In genomic region chr17:10649031-10649430, GRCh38 we compare ENCODE assay signal across 27 cellular contexts. TPM values are rescaled to one million over a fixed set of nuclear protein-coding genes. Genes with fewer than 3 reads are reported as not detected.
A peak's percentile ranks its signal among the peaks of the same experiment; 100 is the strongest.
DNase-seq lines count a peak whose midpoint lies in the region; ATAC-seq and TF ChIP-seq lines count a peak whose summit lies in the region.
"Had no signal": no experiment of that assay in that cellular context is flagged by ENCODE, and none has a peak within 500 bp of the region (broad histone marks: within the 10 kb centered on the region; RNA-seq: fewer than 3 reads in every experiment).

No MANE protein-coding gene starts in this region.

- H3K36me3 ChIP-seq in IMR-90 (ENCODE audit: control insufficient read depth, insufficient read depth, low read length) = no peaks in the 10 kb centered on the region
- H3K36me3 ChIP-seq: BLaER1, breast epithelium, thyroid gland, WERI-Rb-1 had no signal

- no peak overlapping the region for H2AFZ ChIP-seq in IMR-90 (replicated peaks; ENCODE audit: low read length, poor library complexity)

- dilution Hi-C loops in IMR-90 (cut with HindIII; ENCODE audit: low sequenced_read_pairs, unreplicated experiment) = no loop called here

- H3K4ac ChIP-seq in IMR-90 (ENCODE audit: low read depth, low read length) = no peak overlapping the region

- no peak overlapping the region for H3K4me2 ChIP-seq in IMR-90 (ENCODE audit: low read depth, low read length)
- H3K4me2 ChIP-seq: BLaER1, SK-N-SH had no signal

- H3K14ac ChIP-seq in IMR-90 (replicated peaks; ENCODE audit: low read depth, low read length) = no peak overlapping the region

- intact Hi-C loops in IMR-90 (cut with micrococcal nuclease) (loop anchor here (5.0 kb wide), 4 partner anchors 33 to 1338 kb away; partner anchors contain the start of genes ADPRM and SCO1), CD14-positive monocyte (cut with micrococcal nuclease) (loop anchor here (5.0 to 10.0 kb wide), 2 partner anchors 196 to 198 kb away; no protein-coding TSS in a partner anchor)

- no peaks in the 10 kb centered on the region for H3K27me3 ChIP-seq in IMR-90 (ENCODE audit: control insufficient read depth, insufficient read depth, low read length)
- H3K27me3 ChIP-seq: BLaER1, breast epithelium, gastrocnemius medialis, thyroid gland had no signal

- H2AK9ac ChIP-seq in IMR-90 (replicated peaks; ENCODE audit: low read depth, low read length, poor library complexity) = no peak overlapping the region

- H2BK120ac ChIP-seq in IMR-90 (ENCODE audit: low read depth, low read length) = peak overlapping the region; percentile 16; the same call in 1 of the 2 replicates

- no peaks in the 10 kb centered on the region; the same call in 1 of the 2 replicates for H3K4me1 ChIP-seq in IMR-90 (ENCODE audit: control insufficient read depth, insufficient read depth, low read length)
- H3K4me1 ChIP-seq: BLaER1, breast epithelium, gastrocnemius medialis, thyroid gland had no signal

- H3K27me3 Mint-ChIP-seq in CD14-positive monocyte (ENCODE audit: low read depth in 3 of 3) (peaks cover 0 to 2% (median 1%) of the 10 kb centered on the region in 3 donors), type B pancreatic cell (no peaks in the 10 kb centered on the region)
- H3K27me3 Mint-ChIP-seq: activated T-helper 17 cell treated with anti-CD3 and anti-CD28 coated beads, Interleukin-2, amount 50 U/mL, for 72 hours had no signal

- H3K56ac ChIP-seq in IMR-90 (ENCODE audit: extremely low read depth, insufficient read depth, low read length) = no peak overlapping the region

- no peak overlapping the region for H3K9ac ChIP-seq in IMR-90 (ENCODE audit: low read depth, low read length)
- H3K9ac ChIP-seq: BLaER1, SK-N-SH had no signal

- H2BK5ac ChIP-seq in IMR-90 (ENCODE audit: low read depth, low read length, poor library complexity, severe bottlenecking) = no peak overlapping the region

- no CpG with 5 or more reads among the region's 4 CpGs for WGBS in IMR-90 (ENCODE audit: extremely low coverage in 2 of 2, insufficient read length in 1 of 2), 2 experiments

- no peak overlapping the region for H4K8ac ChIP-seq in IMR-90 (ENCODE audit: low read depth in 2 of 2, low read length in 2 of 2)

- no peak overlapping the region for H2AK5ac ChIP-seq in IMR-90 (ENCODE audit: low read depth, low read length)

- POLR2A ChIA-PET in AG04449 (lab: Yijun Ruan, JAX) = no interaction called here
- POLR2A ChIA-PET in IMR-90 (lab: Charles Lee; ENCODE audit: unreplicated experiment) = no interaction called here

- H4K5ac ChIP-seq in IMR-90 (ENCODE audit: low read depth, low read length) = no peak overlapping the region

- TF ChIP-seq POLR2A in IMR-90 (IDR thresholded peaks at IDR 0.05; ENCODE audit: low read depth, low read length) = no peak

- H3K9me3 Mint-ChIP-seq in CD14-positive monocyte (peaks cover 0 to 1% (median 0%) of the 10 kb centered on the region in 7 donors), type B pancreatic cell (no peaks in the 10 kb centered on the region)
- H3K9me3 Mint-ChIP-seq: activated naive CD8-positive, alpha-beta T cell treated with anti-CD3 and anti-CD28 coated beads, Interleukin-2, amount 10 ng/mL, durations not matched to agents 7 days and 5 days; activated T-helper 17 cell treated with anti-CD3 and anti-CD28 coated beads, Interleukin-2, amount 50 U/mL, for 72 hours; H9 had no signal

- no peak overlapping the region for H3K23ac ChIP-seq in IMR-90 (ENCODE audit: low read depth, low read length)

- H3K9me3 ChIP-seq in IMR-90 (ENCODE audit: control insufficient read depth, insufficient read depth, low read length) = no peaks in the 10 kb centered on the region
- H3K9me3 ChIP-seq: BLaER1, breast epithelium, gastrocnemius medialis, SK-N-SH, thyroid gland had no signal

- CTCF ChIA-PET in AG04449 (lab: Yijun Ruan, JAX) (interaction anchor here (1.0 to 2.1 kb wide), 5 partner anchors 18 to 196 kb away, joined by 3 to 10 read pairs (median 8); no protein-coding TSS in a partner anchor), IMR-90 (lab: Yijun Ruan, JAX) (interaction anchor here (0.9 kb wide), 1 partner anchor 196 kb away, joined by 3 read pairs; no protein-coding TSS in a partner anchor)

- BruUV-seq in IMR-90 (replicated peaks; lab: Mats Ljungman, UMichigan) = no TSS peak

- H3K36me3 Mint-ChIP-seq in CD14-positive monocyte = peaks cover 3 to 7% of the 10 kb centered on the region in 2 donors
- H3K36me3 Mint-ChIP-seq in type B pancreatic cell = no peaks in the 10 kb centered on the region
- H3K36me3 Mint-ChIP-seq: activated naive CD8-positive, alpha-beta T cell treated with anti-CD3 and anti-CD28 coated beads, Interleukin-2, amount 10 ng/mL, durations not matched to agents 7 days and 5 days had no signal

- H4K20me1 ChIP-seq in IMR-90 (ENCODE audit: insufficient read depth, low read length) = no peaks in the 10 kb centered on the region
- H4K20me1 ChIP-seq: BLaER1 had no signal

- TF ChIP-seq RAD21 in IMR-90 (IDR thresholded peaks at IDR 0.05; ENCODE audit: low read length) = no peak

- TF ChIP-seq CTCF in AG04449 (IDR thresholded peaks at IDR 0.05; ENCODE audit: insufficient read depth, low read length, missing control alignments) = no peak
- TF ChIP-seq CTCF in IMR-90 (conservative IDR thresholded peaks at IDR 0.05; ENCODE audit: low read depth, low read length) = no peak
- TF ChIP-seq CTCF in CD14-positive monocyte (IDR thresholded peaks at IDR 0.05) = no peak
- TF ChIP-seq CTCF in type B pancreatic cell (conservative IDR thresholded peaks at IDR 0.05) = no peak

- H3K4me3 Mint-ChIP-seq in CD14-positive monocyte = no peak overlapping the region
- H3K4me3 Mint-ChIP-seq in type B pancreatic cell = no peak overlapping the region
- H3K4me3 Mint-ChIP-seq: activated naive CD8-positive, alpha-beta T cell treated with anti-CD3 and anti-CD28 coated beads, Interleukin-2, amount 10 ng/mL, durations not matched to agents 7 days and 5 days; activated T-helper 17 cell treated with anti-CD3 and anti-CD28 coated beads, Interleukin-2, amount 50 U/mL, for 72 hours; H9 had no signal

- H3K4me3 ChIP-seq in AG04449 (ENCODE audit: low read depth, low read length) (no peak overlapping the region), IMR-90 (ENCODE audit: insufficient read depth, low read depth, low read length) (no peak overlapping the region)
- H3K4me3 ChIP-seq: BLaER1, breast epithelium, gastrocnemius medialis, thyroid gland had no signal

- no peak overlapping the region; the same call in 1 of the 2 replicates for H2BK20ac ChIP-seq in IMR-90 (ENCODE audit: low read depth, low read length)

- H3K27ac Mint-ChIP-seq in CD14-positive monocyte = no peak overlapping the region
- H3K27ac Mint-ChIP-seq in type B pancreatic cell = no peak overlapping the region
- H3K27ac Mint-ChIP-seq: activated naive CD8-positive, alpha-beta T cell treated with anti-CD3 and anti-CD28 coated beads, Interleukin-2, amount 10 ng/mL, durations not matched to agents 7 days and 5 days; activated T-helper 17 cell treated with anti-CD3 and anti-CD28 coated beads, Interleukin-2, amount 50 U/mL, for 72 hours had no signal

- DNase-seq in AG04449 (ENCODE audit: low read depth, low spot score) = peak; percentile 29
- peak; percentile 59 for DNase-seq in IMR-90
- peak; percentile 27 for DNase-seq in dedifferentiated amniotic fluid mesenchymal stem cell (ENCODE audit: extremely low spot score)
- peak; percentile 55 for DNase-seq in iris pigment epithelial cell (ENCODE audit: low read depth)
- DNase-seq in activated T-cell treated with anti-CD3 and anti-CD28 coated beads, Interleukin-2, amount 50 U/mL, for 1 hour = no peak
- DNase-seq in CD14-positive monocyte (ENCODE audit: low spot score) = no peak
- DNase-seq in type B pancreatic cell (ENCODE audit: extremely low spot score, unreplicated experiment) = no peak
- DNase-seq: activated naive CD8-positive, alpha-beta T cell treated with anti-CD3 and anti-CD28 coated beads, Interleukin-2, amount 10 ng/mL, durations not matched to agents 7 days and 5 days; Calu3; cortex of kidney; gastrocnemius medialis; H9; hypothalamus; NCI-H146; NCI-H526; nucleus accumbens; RPMI8226; SK-N-SH; small intestine; stimulated activated CD4-positive, alpha-beta T cell treated with anti-CD3 and anti-CD28 coated beads, Interleukin-2, amount 100 ng/mL, for 48 hours; stimulated activated naive CD4-positive, alpha-beta T cell; thyroid gland; WERI-Rb-1 had no signal

- no peaks in the 10 kb centered on the region for H3K9me1 ChIP-seq in IMR-90 (ENCODE audit: insufficient read depth, low read length)

- ATAC-seq in IMR-90 (ENCODE audit: low read depth) (peak; percentile 55), HG02642 (IDR thresholded peaks at IDR 0.05; ENCODE audit: poor library complexity, unreplicated experiment) (no peak)
- ATAC-seq: activated T-helper 17 cell treated with anti-CD3 and anti-CD28 coated beads, Interleukin-2, amount 50 U/mL, for 72 hours; gastrocnemius medialis had no signal

- H3K79me1 ChIP-seq in IMR-90 (ENCODE audit: low read depth in 1 of 2, low read length in 2 of 2) = no peaks in the 10 kb centered on the region

- H3K4me1 Mint-ChIP-seq in CD14-positive monocyte = peaks cover 13% of the 10 kb centered on the region
- no peaks in the 10 kb centered on the region for H3K4me1 Mint-ChIP-seq in type B pancreatic cell (ENCODE audit: unreplicated experiment)
- H3K4me1 Mint-ChIP-seq: H9 had no signal

- in situ Hi-C loops in IMR-90 (cut with MboI; ENCODE audit: low sequenced_read_pairs) = loop anchor here (5.0 to 10.0 kb wide), 2 partner anchors 86 to 193 kb away; partner anchors contain the start of gene TMEM220

- no peak overlapping the region for H3K18ac ChIP-seq in IMR-90 (ENCODE audit: low read depth, low read length)

- no peak overlapping the region for H3K27ac ChIP-seq in IMR-90 (ENCODE audit: insufficient read depth, low read length)
- H3K27ac ChIP-seq: BLaER1, breast epithelium, gastrocnemius medialis, thyroid gland, WERI-Rb-1 had no signal

- no peak overlapping the region for H4K91ac ChIP-seq in IMR-90 (ENCODE audit: insufficient read depth, low read depth, low read length)

- H2BK15ac ChIP-seq in IMR-90 (ENCODE audit: low read depth, low read length) = no peak overlapping the region

RNA-seq across cellular contexts. Expression of gene MYH3, which starts 8.1 kb away (rescaled TPM):
- total RNA-seq in IMR-90 (2012; rRNA removed) (0.28 and 0.54 TPM in 2 replicates), type B pancreatic cell (ENCODE audit: low replicate concordance) (2.4 and 11.2 TPM in 2 replicates)
- polyA plus RNA-seq in IMR-90 (2012; rRNA removed) (0.63 and 0.98 TPM in 2 replicates), CD14-positive monocyte (under 1 TPM in 1 of 2 donors, not detected in 1; 0.13 TPM)
- 0.08 and 0.24 TPM in 2 replicates for polyA plus RNA-seq in IMR-90 (2012; cell fraction: cytosol; rRNA removed)
- polyA plus RNA-seq in IMR-90 (2012; cell fraction: nucleus; rRNA removed; ENCODE audit: low replicate concordance) = 2.2 and 6.4 TPM in 2 replicates

RNA-seq across cellular contexts. Expression of gene SCO1, which starts 48.3 kb away (rescaled TPM):
- 21.7 and 23.1 TPM in 2 replicates for total RNA-seq in IMR-90 (2012; rRNA removed)
- polyA plus RNA-seq in IMR-90 (2012; rRNA removed) = 17.0 and 18.2 TPM in 2 replicates
- polyA plus RNA-seq in IMR-90 (2012; cell fraction: cytosol; rRNA removed) = 21.8 and 30.2 TPM in 2 replicates
- 12.8 and 18.7 TPM in 2 replicates for polyA plus RNA-seq in IMR-90 (2012; cell fraction: nucleus; rRNA removed; ENCODE audit: low replicate concordance)
- 10 to 100 TPM; 11.6 to 14.6 TPM for polyA plus RNA-seq in CD14-positive monocyte
- 34.4 and 35.1 TPM in 2 replicates for total RNA-seq in type B pancreatic cell (ENCODE audit: low replicate concordance)

RNA-seq across cellular contexts. Expression of gene ADPRM, which starts 48.4 kb away (rescaled TPM):
- total RNA-seq in IMR-90 (2012; rRNA removed) (10.3 and 12.2 TPM in 2 replicates), type B pancreatic cell (ENCODE audit: low replicate concordance) (7.8 and 9.7 TPM in 2 replicates)
- polyA plus RNA-seq in IMR-90 (2012; rRNA removed) (6.1 and 7.4 TPM in 2 replicates), CD14-positive monocyte (1 to 10 TPM; 6.0 to 9.3 TPM)
- 1.7 and 1.9 TPM in 2 replicates for polyA plus RNA-seq in IMR-90 (2012; cell fraction: cytosol; rRNA removed)
- polyA plus RNA-seq in IMR-90 (2012; cell fraction: nucleus; rRNA removed; ENCODE audit: low replicate concordance) = 0.52 and 4.3 TPM in 2 replicates

Comparison
In these comparisons a context has a peak if more than half of its experiments do, and no peak if none do; other contexts are left out.
1. DNase-seq: peak in AG04449 (single experiment), IMR-90 (single experiment), dedifferentiated amniotic fluid mesenchymal stem cell (single experiment) and iris pigment epithelial cell (single experiment); none in activated T-cell treated with anti-CD3 and anti-CD28 coated beads, Interleukin-2, amount 50 U/mL, for 1 hour (single experiment), CD14-positive monocyte (single experiment) and type B pancreatic cell (single experiment).